Comparison of ENCODE assay signal across 1 cellular context in the genomic region with DNA sequence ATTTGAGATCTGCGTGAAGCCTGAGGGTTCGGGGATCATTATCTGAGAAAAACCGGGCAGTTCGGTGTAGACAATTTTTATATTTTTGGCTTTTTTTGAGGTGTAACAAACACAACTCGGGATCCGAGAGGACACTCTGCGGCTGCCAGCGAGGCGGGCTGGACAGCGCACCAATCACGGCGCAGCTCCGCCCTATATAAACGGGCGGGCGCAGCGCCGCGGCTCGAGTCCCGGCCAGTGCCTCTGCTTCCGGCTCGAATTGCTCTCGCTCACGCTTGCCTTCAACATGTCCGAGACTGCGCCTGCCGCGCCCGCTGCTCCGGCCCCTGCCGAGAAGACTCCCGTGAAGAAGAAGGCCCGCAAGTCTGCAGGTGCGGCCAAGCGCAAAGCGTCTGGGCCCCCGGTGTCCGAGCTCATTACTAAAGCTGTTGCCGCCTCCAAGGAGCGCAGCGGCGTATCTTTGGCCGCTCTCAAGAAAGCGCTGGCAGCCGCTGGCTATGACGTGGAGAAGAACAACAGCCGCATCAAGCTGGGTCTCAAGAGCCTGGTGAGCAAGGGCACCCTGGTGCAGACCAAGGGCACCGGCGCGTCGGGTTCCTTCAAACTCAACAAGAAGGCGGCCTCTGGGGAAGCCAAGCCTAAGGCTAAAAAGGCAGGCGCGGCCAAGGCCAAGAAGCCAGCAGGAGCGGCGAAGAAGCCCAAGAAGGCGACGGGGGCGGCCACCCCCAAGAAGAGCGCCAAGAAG.
TF ChIP-seq lines count a peak whose summit lies in the region.

No MANE protein-coding gene starts in this region.

TF ChIP-seq in K562, 482 proteins besides CTCF, POLR2A, EP300 and RAD21 (continued from another document and continues in another):
- TF ChIP-seq, protein P1, sequence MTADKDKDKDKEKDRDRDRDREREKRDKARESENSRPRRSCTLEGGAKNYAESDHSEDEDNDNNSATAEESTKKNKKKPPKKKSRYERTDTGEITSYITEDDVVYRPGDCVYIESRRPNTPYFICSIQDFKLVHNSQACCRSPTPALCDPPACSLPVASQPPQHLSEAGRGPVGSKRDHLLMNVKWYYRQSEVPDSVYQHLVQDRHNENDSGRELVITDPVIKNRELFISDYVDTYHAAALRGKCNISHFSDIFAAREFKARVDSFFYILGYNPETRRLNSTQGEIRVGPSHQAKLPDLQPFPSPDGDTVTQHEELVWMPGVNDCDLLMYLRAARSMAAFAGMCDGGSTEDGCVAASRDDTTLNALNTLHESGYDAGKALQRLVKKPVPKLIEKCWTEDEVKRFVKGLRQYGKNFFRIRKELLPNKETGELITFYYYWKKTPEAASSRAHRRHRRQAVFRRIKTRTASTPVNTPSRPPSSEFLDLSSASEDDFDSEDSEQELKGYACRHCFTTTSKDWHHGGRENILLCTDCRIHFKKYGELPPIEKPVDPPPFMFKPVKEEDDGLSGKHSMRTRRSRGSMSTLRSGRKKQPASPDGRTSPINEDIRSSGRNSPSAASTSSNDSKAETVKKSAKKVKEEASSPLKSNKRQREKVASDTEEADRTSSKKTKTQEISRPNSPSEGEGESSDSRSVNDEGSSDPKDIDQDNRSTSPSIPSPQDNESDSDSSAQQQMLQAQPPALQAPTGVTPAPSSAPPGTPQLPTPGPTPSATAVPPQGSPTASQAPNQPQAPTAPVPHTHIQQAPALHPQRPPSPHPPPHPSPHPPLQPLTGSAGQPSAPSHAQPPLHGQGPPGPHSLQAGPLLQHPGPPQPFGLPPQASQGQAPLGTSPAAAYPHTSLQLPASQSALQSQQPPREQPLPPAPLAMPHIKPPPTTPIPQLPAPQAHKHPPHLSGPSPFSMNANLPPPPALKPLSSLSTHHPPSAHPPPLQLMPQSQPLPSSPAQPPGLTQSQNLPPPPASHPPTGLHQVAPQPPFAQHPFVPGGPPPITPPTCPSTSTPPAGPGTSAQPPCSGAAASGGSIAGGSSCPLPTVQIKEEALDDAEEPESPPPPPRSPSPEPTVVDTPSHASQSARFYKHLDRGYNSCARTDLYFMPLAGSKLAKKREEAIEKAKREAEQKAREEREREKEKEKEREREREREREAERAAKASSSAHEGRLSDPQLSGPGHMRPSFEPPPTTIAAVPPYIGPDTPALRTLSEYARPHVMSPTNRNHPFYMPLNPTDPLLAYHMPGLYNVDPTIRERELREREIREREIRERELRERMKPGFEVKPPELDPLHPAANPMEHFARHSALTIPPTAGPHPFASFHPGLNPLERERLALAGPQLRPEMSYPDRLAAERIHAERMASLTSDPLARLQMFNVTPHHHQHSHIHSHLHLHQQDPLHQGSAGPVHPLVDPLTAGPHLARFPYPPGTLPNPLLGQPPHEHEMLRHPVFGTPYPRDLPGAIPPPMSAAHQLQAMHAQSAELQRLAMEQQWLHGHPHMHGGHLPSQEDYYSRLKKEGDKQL (CRISPR knock-in tag; IDR thresholded peaks at IDR 0.05; ENCODE audit: borderline replicate concordance), result no peak
- TF ChIP-seq SMARCE1 (IDR thresholded peaks at IDR 0.05), result no peak
- no peak for TF ChIP-seq DIDO1 (tag; IDR thresholded peaks at IDR 0.05; ENCODE audit: low read depth)
- TF ChIP-seq SIN3A (IDR thresholded peaks at IDR 0.05; ENCODE audit: borderline replicate concordance in 2 of 2, control insufficient read depth in 1 of 2, low read depth in 2 of 2, low read length in 2 of 2), result peak; percentile 72 to 76; a peak in 3 of 4 replicates
- peak; percentile 92; the same call in 1 of the 2 replicates for TF ChIP-seq NR3C1 (CRISPR knock-in tag; IDR thresholded peaks at IDR 0.05)
- TF ChIP-seq ZNF785 (CRISPR knock-in tag; IDR thresholded peaks at IDR 0.05), result no peak
- 0 out of 2 replicates have a peak, but pooled peaks have one; percentile 67 for TF ChIP-seq MIER1 (IDR thresholded peaks at IDR 0.05; ENCODE audit: low read depth)
- no peak for TF ChIP-seq EWSR1 (IDR thresholded peaks at IDR 0.05; ENCODE audit: borderline replicate concordance, low read depth, partially characterized antibody)
- peak; percentile 67 for TF ChIP-seq NFYB (IDR thresholded peaks at IDR 0.05; ENCODE audit: extremely low read depth, insufficient read length)
- TF ChIP-seq EHMT2 (IDR thresholded peaks at IDR 0.05), result no peak
- TF ChIP-seq HNRNPL (IDR thresholded peaks at IDR 0.05; ENCODE audit: low read depth, low read length), result peak; percentile 99
- TF ChIP-seq MTA2 (IDR thresholded peaks at IDR 0.05; ENCODE audit: low read depth), result no peak
- TF ChIP-seq ZNF717 (CRISPR knock-in tag; IDR thresholded peaks at IDR 0.05), result no peak
- TF ChIP-seq BMI1 (IDR thresholded peaks at IDR 0.05; ENCODE audit: low read length), result peak; percentile 7; the same call in 1 of the 2 replicates
- peak in 1 of 2 experiments; percentile 83; a peak in 1 of 3 replicates for TF ChIP-seq CBX3 (IDR thresholded peaks at IDR 0.05; ENCODE audit: borderline replicate concordance in 1 of 2, low read length in 2 of 2)
- TF ChIP-seq ADNP (tag; IDR thresholded peaks at IDR 0.05), result no peak
- TF ChIP-seq ZNF324 (CRISPR knock-in tag; IDR thresholded peaks at IDR 0.05), result 0 out of 2 replicates have a peak, but pooled peaks have one; percentile 42
- no peak for TF ChIP-seq USF2 (CRISPR knock-in tag; IDR thresholded peaks at IDR 0.05)
- TF ChIP-seq NEUROD1 (IDR thresholded peaks at IDR 0.05; ENCODE audit: borderline replicate concordance, low read depth, low read length, partially characterized antibody), result peak; percentile 86
- peak; percentile 67; the same call in 1 of the 2 replicates for TF ChIP-seq ATF7 (IDR thresholded peaks at IDR 0.05)
- TF ChIP-seq SRF (CRISPR knock-in tag; IDR thresholded peaks at IDR 0.05), result no peak; a peak in 1 of 4 replicates
- TF ChIP-seq, protein P2, sequence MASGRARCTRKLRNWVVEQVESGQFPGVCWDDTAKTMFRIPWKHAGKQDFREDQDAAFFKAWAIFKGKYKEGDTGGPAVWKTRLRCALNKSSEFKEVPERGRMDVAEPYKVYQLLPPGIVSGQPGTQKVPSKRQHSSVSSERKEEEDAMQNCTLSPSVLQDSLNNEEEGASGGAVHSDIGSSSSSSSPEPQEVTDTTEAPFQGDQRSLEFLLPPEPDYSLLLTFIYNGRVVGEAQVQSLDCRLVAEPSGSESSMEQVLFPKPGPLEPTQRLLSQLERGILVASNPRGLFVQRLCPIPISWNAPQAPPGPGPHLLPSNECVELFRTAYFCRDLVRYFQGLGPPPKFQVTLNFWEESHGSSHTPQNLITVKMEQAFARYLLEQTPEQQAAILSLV (tag; IDR thresholded peaks at IDR 0.05), result no peak
- TF ChIP-seq SMARCA4 (IDR thresholded peaks at IDR 0.05), result no peak
- no peak for TF ChIP-seq KLF16 (IDR thresholded peaks at IDR 0.05)
- no peak for TF ChIP-seq ZNF23 (CRISPR knock-in tag; IDR thresholded peaks at IDR 0.05)
- no peak for TF ChIP-seq HNRNPK (IDR thresholded peaks at IDR 0.05; ENCODE audit: low read depth, low read length, poor library complexity, severe bottlenecking)
- TF ChIP-seq ZNF143 (CRISPR knock-in tag; IDR thresholded peaks at IDR 0.05), result peak; percentile 46; the same call in 1 of the 2 replicates
- TF ChIP-seq ZNF318 (IDR thresholded peaks at IDR 0.05; ENCODE audit: borderline replicate concordance in 1 of 2, low read depth in 1 of 2), result no peak
- TF ChIP-seq ZNF586 (CRISPR knock-in tag; conservative IDR thresholded peaks at IDR 0.05), result no peak
- TF ChIP-seq MEIS2 (IDR thresholded peaks at IDR 0.05; ENCODE audit: partially characterized antibody), result no peak
- peak; percentile 100 for TF ChIP-seq GTF2E2 (tag; IDR thresholded peaks at IDR 0.05)
- TF ChIP-seq, protein P3, sequence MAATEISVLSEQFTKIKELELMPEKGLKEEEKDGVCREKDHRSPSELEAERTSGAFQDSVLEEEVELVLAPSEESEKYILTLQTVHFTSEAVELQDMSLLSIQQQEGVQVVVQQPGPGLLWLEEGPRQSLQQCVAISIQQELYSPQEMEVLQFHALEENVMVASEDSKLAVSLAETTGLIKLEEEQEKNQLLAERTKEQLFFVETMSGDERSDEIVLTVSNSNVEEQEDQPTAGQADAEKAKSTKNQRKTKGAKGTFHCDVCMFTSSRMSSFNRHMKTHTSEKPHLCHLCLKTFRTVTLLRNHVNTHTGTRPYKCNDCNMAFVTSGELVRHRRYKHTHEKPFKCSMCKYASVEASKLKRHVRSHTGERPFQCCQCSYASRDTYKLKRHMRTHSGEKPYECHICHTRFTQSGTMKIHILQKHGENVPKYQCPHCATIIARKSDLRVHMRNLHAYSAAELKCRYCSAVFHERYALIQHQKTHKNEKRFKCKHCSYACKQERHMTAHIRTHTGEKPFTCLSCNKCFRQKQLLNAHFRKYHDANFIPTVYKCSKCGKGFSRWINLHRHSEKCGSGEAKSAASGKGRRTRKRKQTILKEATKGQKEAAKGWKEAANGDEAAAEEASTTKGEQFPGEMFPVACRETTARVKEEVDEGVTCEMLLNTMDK (IDR thresholded peaks at IDR 0.05; ENCODE audit: borderline replicate concordance, insufficient read depth, low read depth, low read length, poor library complexity, severe bottlenecking), result no peak
- TF ChIP-seq NBN (IDR thresholded peaks at IDR 0.05; ENCODE audit: low read depth), result no peak
- TF ChIP-seq IFI16 (CRISPR knock-in tag; IDR thresholded peaks at IDR 0.05), result no peak
- TF ChIP-seq, protein P4, sequence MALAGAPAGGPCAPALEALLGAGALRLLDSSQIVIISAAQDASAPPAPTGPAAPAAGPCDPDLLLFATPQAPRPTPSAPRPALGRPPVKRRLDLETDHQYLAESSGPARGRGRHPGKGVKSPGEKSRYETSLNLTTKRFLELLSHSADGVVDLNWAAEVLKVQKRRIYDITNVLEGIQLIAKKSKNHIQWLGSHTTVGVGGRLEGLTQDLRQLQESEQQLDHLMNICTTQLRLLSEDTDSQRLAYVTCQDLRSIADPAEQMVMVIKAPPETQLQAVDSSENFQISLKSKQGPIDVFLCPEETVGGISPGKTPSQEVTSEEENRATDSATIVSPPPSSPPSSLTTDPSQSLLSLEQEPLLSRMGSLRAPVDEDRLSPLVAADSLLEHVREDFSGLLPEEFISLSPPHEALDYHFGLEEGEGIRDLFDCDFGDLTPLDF (CRISPR knock-in tag; IDR thresholded peaks at IDR 0.05), result peak; percentile 95
- TF ChIP-seq ZFP1 (CRISPR knock-in tag; IDR thresholded peaks at IDR 0.05), result no peak
- no peak for TF ChIP-seq ZNF57 (CRISPR knock-in tag; IDR thresholded peaks at IDR 0.05)
